ENCODE assay signal across 8 cellular contexts in genomic region chr10:91298224-91298862, GRCh38.
DNase-seq lines count a peak whose midpoint lies in the region; ATAC-seq and TF ChIP-seq lines count a peak whose summit lies in the region.

No MANE protein-coding gene starts in this region.

- ATAC-seq in HG02678 (IDR thresholded peaks at IDR 0.05; ENCODE audit: unreplicated experiment) (peak; percentile 93), T-helper 17 cell (peak; percentile 97)

- TF ChIP-seq CTCF in GM12864 (IDR thresholded peaks at IDR 0.05; ENCODE audit: low read depth, low read length, missing control alignments): peak; percentile 97

- H3K27ac Mint-ChIP-seq in T-helper 17 cell: no peak overlapping the region

- peaks cover 15% of the 10 kb centered on the region for H3K4me1 Mint-ChIP-seq in T-helper 17 cell

- no peaks in the 10 kb centered on the region for H3K9me3 ChIP-seq in T-helper 17 cell (ENCODE audit: control insufficient read depth, low read length, poor library complexity, severe bottlenecking)

- H3K27me3 Mint-ChIP-seq in T-helper 17 cell: peaks cover 16% of the 10 kb centered on the region

- DNase-seq in GM12864 (ENCODE audit: low read depth) (peak; percentile 51), NCI-H1417 (lab: John Stamatoyannopoulos, UW) (peak; percentile 72 to 87 (median 74)), T-helper 17 cell (peak; percentile 48 to 65 (median 64)), anterior cingulate cortex (lab: John Stamatoyannopoulos, UW) (peak in 57 of 58 donors; percentile 18 to 85 (median 63)), hippocampal formation (lab: John Stamatoyannopoulos, UW) (peak; percentile 59 to 65), retina (peak; percentile 91), GF-D8 (lab: John Stamatoyannopoulos, UW) (no peak)

- H3K36me3 Mint-ChIP-seq in T-helper 17 cell (ENCODE audit: low read depth): no peaks in the 10 kb centered on the region

- H3K4me3 Mint-ChIP-seq in T-helper 17 cell: peak overlapping the region; percentile 81

- peak overlapping the region; percentile 45 for H3K4me3 ChIP-seq in GM12864 (ENCODE audit: low read depth, low read length)
